ENCODE assay signal across 17 cellular contexts in the genomic region with DNA sequence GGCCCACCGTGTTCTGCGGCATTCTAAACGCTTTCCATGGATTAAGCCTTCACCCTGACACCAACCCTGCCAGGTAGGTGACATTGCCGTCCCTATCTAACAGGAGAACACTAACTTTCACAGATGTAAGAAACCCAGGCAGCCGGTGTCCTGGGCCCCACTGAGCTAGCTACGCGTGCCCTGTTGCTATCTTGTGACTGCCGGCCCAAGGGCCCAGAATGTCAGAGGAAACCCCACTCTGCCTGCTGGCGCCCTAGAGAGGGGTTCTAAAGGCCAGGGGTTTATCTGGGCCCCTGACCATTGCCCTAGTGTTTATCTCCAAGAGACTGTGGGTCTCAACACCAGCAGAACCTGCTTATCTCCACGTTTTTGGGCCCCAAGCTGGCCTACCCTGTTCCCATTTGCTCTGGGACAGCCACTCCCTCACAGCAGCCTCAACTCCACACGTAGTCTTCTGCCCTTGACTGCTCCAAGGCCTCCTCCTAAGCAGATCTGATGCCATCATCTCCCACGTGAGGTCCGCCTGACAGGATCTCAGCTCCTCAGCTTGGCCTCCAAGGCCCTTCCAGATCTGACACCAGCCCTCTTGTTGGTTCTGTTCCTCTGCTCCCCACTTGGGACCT. TPM values are rescaled to one million over a fixed set of nuclear protein-coding genes. Genes with fewer than 3 reads are reported as not detected.
A peak's percentile ranks its signal among the peaks of the same experiment; 100 is the strongest.
DNase-seq lines count a peak whose midpoint lies in the region; ATAC-seq and TF ChIP-seq lines count a peak whose summit lies in the region.
"Had no signal": no experiment of that assay in that cellular context is flagged by ENCODE, and none has a peak within 500 bp of the region (broad histone marks: within the 10 kb centered on the region; RNA-seq: fewer than 3 reads in every experiment).

No MANE protein-coding gene starts in this region.

- 83 to 88% methylated on average over 13 of the region's 13 CpGs for WGBS in body of pancreas, 2 donors
- 86 to 89% (median 87%) methylated on average over 13 of the region's 13 CpGs for WGBS in psoas muscle, 3 donors

- in situ Hi-C loops in Panc1 (cut with HindIII; ENCODE audit: low pct_unique_long_range_greater_than_20kb, low sequenced_read_pairs), result no loop called here

- POLR2A ChIA-PET in Panc1 (lab: Charles Lee), result no interaction called here

- no peak for TF ChIP-seq CTCF in Panc1 (IDR thresholded peaks at IDR 0.05)
- no peak for TF ChIP-seq CTCF in body of pancreas (IDR thresholded peaks at IDR 0.05)
- TF ChIP-seq CTCF in psoas muscle (IDR thresholded peaks at IDR 0.05), result no peak

- H3K4me1 ChIP-seq in Panc1 (ENCODE audit: control insufficient read depth, insufficient read depth, low read length) (no peaks in the 10 kb centered on the region), body of pancreas (peaks cover 16% of the 10 kb centered on the region), psoas muscle (peaks cover 40% of the 10 kb centered on the region)
- H3K4me1 ChIP-seq: Caco-2 had no signal

- CTCF ChIA-PET in Panc1 (lab: Charles Lee), result no interaction called here

- TF ChIP-seq POLR2A in body of pancreas (IDR thresholded peaks at IDR 0.05), result no peak

- no peak for DNase-seq in Panc1 (ENCODE audit: low read depth, low spot score)
- DNase-seq in body of pancreas, result no peak
- DNase-seq in left lobe of liver (ENCODE audit: low spot score), result no peak
- DNase-seq in psoas muscle, result no peak
- no peak for DNase-seq in activated effector memory CD4-positive, alpha-beta T cell treated with Interleukin-2 at 50 U/mL for 16 hours
- no peak for DNase-seq in COR-L47 (lab: John Stamatoyannopoulos, UW)
- no peak for DNase-seq in activated CD4-positive, alpha-beta T cell treated with anti-CD3 and anti-CD28 coated beads for 48 hours
- DNase-seq: ACHN, AML-193, Caco-2, EL, HFFc6, NCI-H1105 treated with DMSO at 0.1 percent for 48 hours, NCI-H1694 treated with DMSO at 0.1 percent for 48 hours, NCI-H345, NCI-H69 had no signal

- intact Hi-C loops in Panc1 (cut with micrococcal nuclease; ENCODE audit: unreplicated experiment) (no loop called here), body of pancreas (cut with DNase I) (no loop called here), psoas muscle (cut with DNase I) (no loop called here)

- ATAC-seq in Panc1 (0 out of 2 replicates have a peak, but pooled peaks have one; percentile 26), body of pancreas (no peak), left lobe of liver (peak; percentile 9), psoas muscle (peak in 3 of 4 donors; percentile 13 to 25 (median 22)), GM19035 (IDR thresholded peaks at IDR 0.05; ENCODE audit: unreplicated experiment) (no peak)

- H3K36me3 ChIP-seq in Panc1 (ENCODE audit: control insufficient read depth, insufficient read depth, low read length) (no peaks in the 10 kb centered on the region), body of pancreas (replicated peaks in 1 of 2; ENCODE audit: insufficient read depth in 1 of 2, low read depth in 2 of 2) (no peaks in the 10 kb centered on the region), psoas muscle (ENCODE audit: insufficient read depth in 1 of 2, low read depth in 1 of 2) (peaks cover 0 to 20% of the 10 kb centered on the region in 2 donors)

- H3K27ac ChIP-seq in Panc1 (ENCODE audit: low read length) (no peak overlapping the region), body of pancreas (peak overlapping the region in 3 of 4 donors; percentile 59 to 70 (median 68)), psoas muscle (peak overlapping the region; percentile 36)

- H3K4me3 ChIP-seq in Panc1 (ENCODE audit: low read depth in 2 of 2, low read length in 2 of 2) (no peak overlapping the region), body of pancreas (no peak overlapping the region), psoas muscle (no peak overlapping the region)

- BruUV-seq in Panc1 (replicated peaks; lab: Mats Ljungman, UMichigan), result no TSS peak

- H3K27me3 ChIP-seq in Panc1 (ENCODE audit: control insufficient read depth, insufficient read depth, low read length) (no peaks in the 10 kb centered on the region), body of pancreas (no peaks in the 10 kb centered on the region), psoas muscle (ENCODE audit: insufficient read depth in 3 of 3, low read length in 2 of 3) (no peaks in the 10 kb centered on the region)

- H3K9me3 ChIP-seq in Panc1 (ENCODE audit: control insufficient read depth, insufficient read depth, low read depth, low read length) (no peaks in the 10 kb centered on the region), body of pancreas (no peaks in the 10 kb centered on the region), psoas muscle (no peaks in the 10 kb centered on the region)
- H3K9me3 ChIP-seq: Caco-2 had no signal

RNA-seq across cellular contexts. Expression of gene ZBTB34, which starts 18.1 kb away (rescaled TPM):
- 5.5 TPM for total RNA-seq in Panc1 (2021; ENCODE audit: unreplicated experiment)
- polyA plus RNA-seq in Panc1 (2012; ENCODE audit: insufficient read length), result 1.6 TPM
- 1 to 10 TPM; 5.3 to 7.5 TPM for total RNA-seq in body of pancreas
- 2.7 TPM for total RNA-seq in left lobe of liver
- total RNA-seq in psoas muscle, result 1 to 10 TPM; 4.4 to 7.3 (median 5.5) TPM
- 1 to 10 TPM; 2.0 to 5.0 (median 2.1) TPM for polyA plus RNA-seq in psoas muscle

RNA-seq across cellular contexts. Expression of gene ZBTB43, which starts 37.5 kb away (rescaled TPM):
- 9.7 TPM for total RNA-seq in Panc1 (2021; ENCODE audit: unreplicated experiment)
- polyA plus RNA-seq in Panc1 (2012; ENCODE audit: insufficient read length), result 2.0 TPM
- total RNA-seq in body of pancreas, result 1 to 10 TPM; 6.2 to 7.6 TPM
- total RNA-seq in left lobe of liver, result 8.2 TPM
- total RNA-seq in psoas muscle, result 10 to 100 TPM; 26.5 to 98.3 (median 76.6) TPM
- polyA plus RNA-seq in psoas muscle, result 10 to 100 TPM; 19.5 to 48.2 (median 30.5) TPM

Comparison
In these comparisons a context has a peak if more than half of its experiments do, and no peak if none do; other contexts are left out.
1. ATAC-seq: peak in Panc1 (single experiment), left lobe of liver (single experiment) and psoas muscle (3 of 4); none in body of pancreas (single experiment) and GM19035 (single experiment).